ENCODE assay signal across 26 cellular contexts in genomic region chr4:89382439-89382838, GRCh38.
"Had no signal": no experiment of that assay in that cellular context is flagged by ENCODE, and none has a peak within 500 bp of the region (broad histone marks: within the 10 kb centered on the region; RNA-seq: fewer than 3 reads in every experiment).

No MANE protein-coding gene starts in this region.

- H3K36me3 ChIP-seq: ascending aorta, gastrocnemius medialis, left ventricle myocardium inferior, neutrophil, stomach, thyroid gland, upper lobe of left lung, vagina had no signal

- H3K4me3 Mint-ChIP-seq: activated CD4-positive, alpha-beta T cell treated with anti-CD3 and anti-CD28 coated beads for 36 hours; activated naive CD4-positive, alpha-beta T cell treated with anti-CD3 and anti-CD28 coated beads, Interleukin-2, amount 10 ng/mL, durations not matched to agents 7 days and 5 days; activated naive CD8-positive, alpha-beta T cell treated with anti-CD3 and anti-CD28 coated beads, Interleukin-2, amount 10 ng/mL, durations not matched to agents 7 days and 5 days; activated T-cell treated with anti-CD3 and anti-CD28 coated beads, Interleukin-2, amount 50 U/mL, for 24 hours; mesothelial cell of epicardium; naive B cell; nephron progenitor cell; stimulated activated naive B cell treated with anti-CD40 and anti-IgM and Interleukin-4, amounts not matched to agents 10 μg/mL and 1 μg/mL and 100 μg/mL, for 72 hours had no signal

- H3K4me1 ChIP-seq: ascending aorta, gastrocnemius medialis, left ventricle myocardium inferior, thyroid gland, upper lobe of left lung, vagina had no signal

- H3K27me3 ChIP-seq: ascending aorta, gastrocnemius medialis, neutrophil, stomach, thyroid gland, upper lobe of left lung, vagina had no signal

- H3K4me2 ChIP-seq: smooth muscle cell had no signal

- H3K4me3 ChIP-seq: ascending aorta, gastrocnemius medialis, left ventricle myocardium inferior, smooth muscle cell, stomach, thyroid gland, upper lobe of left lung, vagina had no signal

- H3K9me3 ChIP-seq: ascending aorta, gastrocnemius medialis, neutrophil, thyroid gland, vagina had no signal

- H3K27ac Mint-ChIP-seq: activated CD4-positive, alpha-beta T cell treated with anti-CD3 and anti-CD28 coated beads for 36 hours; activated naive CD4-positive, alpha-beta T cell treated with anti-CD3 and anti-CD28 coated beads, Interleukin-2, amount 10 ng/mL, durations not matched to agents 7 days and 5 days; activated naive CD8-positive, alpha-beta T cell treated with anti-CD3 and anti-CD28 coated beads, Interleukin-2, amount 10 ng/mL, durations not matched to agents 7 days and 5 days; activated T-cell treated with anti-CD3 and anti-CD28 coated beads, Interleukin-2, amount 50 U/mL, for 24 hours; mesothelial cell of epicardium; naive B cell; nephron progenitor cell; progenitor cell of endocrine pancreas; stimulated activated naive B cell treated with anti-CD40 and anti-IgM and Interleukin-4, amounts not matched to agents 10 μg/mL and 1 μg/mL and 100 μg/mL, for 72 hours had no signal

- ATAC-seq: activated CD4-positive, alpha-beta T cell treated with anti-CD3 and anti-CD28 coated beads for 36 hours; gastrocnemius medialis; stimulated activated naive B cell treated with anti-CD40 and anti-IgM and Interleukin-4, amounts not matched to agents 10 μg/mL and 1 μg/mL and 100 μg/mL, for 72 hours had no signal

- H3K4me1 Mint-ChIP-seq: activated CD4-positive, alpha-beta T cell treated with anti-CD3 and anti-CD28 coated beads for 36 hours; activated naive CD4-positive, alpha-beta T cell treated with anti-CD3 and anti-CD28 coated beads, Interleukin-2, amount 10 ng/mL, durations not matched to agents 7 days and 5 days; activated naive CD8-positive, alpha-beta T cell treated with anti-CD3 and anti-CD28 coated beads, Interleukin-2, amount 10 ng/mL, durations not matched to agents 7 days and 5 days; mesothelial cell of epicardium; naive B cell; nephron progenitor cell; stimulated activated naive B cell treated with anti-CD40 and anti-IgM and Interleukin-4, amounts not matched to agents 10 μg/mL and 1 μg/mL and 100 μg/mL, for 72 hours had no signal

- H3K27me3 Mint-ChIP-seq: activated CD4-positive, alpha-beta T cell treated with anti-CD3 and anti-CD28 coated beads for 36 hours; activated naive CD8-positive, alpha-beta T cell treated with anti-CD3 and anti-CD28 coated beads, Interleukin-2, amount 10 ng/mL, durations not matched to agents 7 days and 5 days; activated T-cell treated with anti-CD3 and anti-CD28 coated beads, Interleukin-2, amount 50 U/mL, for 24 hours; progenitor cell of endocrine pancreas had no signal

- H3K36me3 Mint-ChIP-seq: activated naive CD4-positive, alpha-beta T cell treated with anti-CD3 and anti-CD28 coated beads, Interleukin-2, amount 10 ng/mL, durations not matched to agents 7 days and 5 days; mesothelial cell of epicardium had no signal

- DNase-seq: activated CD4-positive, alpha-beta T cell treated with anti-CD3 and anti-CD28 coated beads for 36 hours; activated CD4-positive, alpha-beta T cell treated with anti-CD3 and anti-CD28 coated beads, Interleukin-2, amount 50 U/mL, for 4 hours; activated CD4-positive, CD25-positive, alpha-beta regulatory T cell; activated CD8-positive, alpha-beta memory T cell treated with anti-CD3 and anti-CD28 coated beads, Interleukin-2, amount 50 U/mL, for 48 hours; activated gamma-delta T cell; activated naive CD4-positive, alpha-beta T cell treated with anti-CD3 and anti-CD28 coated beads, Interleukin-2, amount 10 ng/mL, durations not matched to agents 7 days and 5 days; activated naive CD8-positive, alpha-beta T cell treated with anti-CD3 and anti-CD28 coated beads, Interleukin-2, amount 10 ng/mL, durations not matched to agents 7 days and 5 days; activated T-cell treated with anti-CD3 and anti-CD28 coated beads, Interleukin-2, amount 50 U/mL, for 24 hours; effector CD8-positive, alpha-beta T cell; gastrocnemius medialis; glutamatergic neuron; islet precursor cell; left ventricle myocardium inferior; naive B cell; nephron progenitor cell; stimulated activated CD4-positive, alpha-beta T cell treated with anti-CD3 and anti-CD28 coated beads, Interleukin-1b, Interleukin-23, amount 100 ng/mL, for 48 hours; stimulated activated naive B cell treated with anti-CD40 and anti-IgM and Interleukin-4, amounts not matched to agents 10 μg/mL and 1 μg/mL and 100 μg/mL, for 72 hours; stomach; thyroid gland; upper lobe of left lung had no signal

- H3K27ac ChIP-seq: ascending aorta, gastrocnemius medialis, left ventricle myocardium inferior, neutrophil, stomach, thyroid gland, upper lobe of left lung, vagina had no signal
